20 cellular contexts compared by ENCODE assay signal in the genomic region with DNA sequence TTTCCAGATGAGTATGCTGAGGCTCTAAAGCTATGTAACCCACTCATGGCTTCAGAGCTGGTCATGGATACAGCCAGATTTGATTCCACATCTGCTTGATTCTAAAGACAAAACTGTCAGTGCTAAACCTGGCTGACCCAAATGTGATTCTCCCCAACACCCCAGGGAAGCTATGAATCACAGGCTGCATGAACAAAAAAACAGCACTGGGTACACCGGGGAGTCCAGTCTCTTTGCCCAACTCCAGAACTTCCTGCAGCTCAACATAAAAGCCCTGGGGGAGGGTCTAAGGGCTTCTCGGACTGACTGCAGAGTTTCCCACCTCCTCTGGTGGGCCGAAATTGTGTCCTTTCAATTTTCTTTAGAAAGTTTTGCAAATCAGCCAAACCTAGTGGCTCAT. TPM values are rescaled to one million over a fixed set of nuclear protein-coding genes. Genes with fewer than 3 reads are reported as not detected.
"Had no signal": no experiment of that assay in that cellular context is flagged by ENCODE, and none has a peak within 500 bp of the region (broad histone marks: within the 10 kb centered on the region; RNA-seq: fewer than 3 reads in every experiment).

No MANE protein-coding gene starts in this region.

- H3K9me3 ChIP-seq: ascending aorta, transverse colon, uterus had no signal

- H3K4me3 ChIP-seq: ascending aorta, transverse colon, uterus had no signal

- ATAC-seq: activated T-cell treated with anti-CD3 and anti-CD28 coated beads, Interleukin-2, amount 50 U/mL, for 72 hours; effector memory CD8-positive, alpha-beta T cell; left lobe of liver; stimulated activated naive CD8-positive, alpha-beta T cell treated with anti-CD3 and anti-CD28 coated beads, Interleukin-15, Interleukin-2, amounts not matched to agents 100 U/mL and 50 U/mL, for 24 hours had no signal

- H3K9me3 Mint-ChIP-seq: activated T-cell treated with anti-CD3 and anti-CD28 coated beads, Interleukin-2, amount 50 U/mL, for 72 hours; effector memory CD8-positive, alpha-beta T cell had no signal

- FAIRE-seq: keratinocyte had no signal

- H3K27ac ChIP-seq: epithelial cell of prostate, transverse colon, uterus, WERI-Rb-1 had no signal

- H3K36me3 ChIP-seq: WERI-Rb-1 had no signal

- H3K27me3 ChIP-seq: ascending aorta, transverse colon, uterus had no signal

- DNase-seq: activated CD4-positive, alpha-beta T cell treated with anti-CD3 and anti-CD28 coated beads, Interleukin-2, amount 50 U/mL, for 4 hours; activated effector memory CD4-positive, alpha-beta T cell treated with anti-CD3 and anti-CD28 coated beads, Interleukin-2, amount 50 U/mL, for 16 hours; activated naive CD4-positive, alpha-beta T cell treated with anti-CD3 and anti-CD28 coated beads, Interleukin-2, amount 50 U/mL, for 16 hours; activated T-cell treated with anti-CD3 and anti-CD28 coated beads, Interleukin-2, amount 50 U/mL, for 72 hours; effector memory CD8-positive, alpha-beta T cell; foreskin melanocyte; glutamatergic neuron; occipital lobe; posterior cingulate gyrus; retina; stimulated activated naive CD8-positive, alpha-beta T cell treated with anti-CD3 and anti-CD28 coated beads, Interleukin-15, Interleukin-2, amounts not matched to agents 100 U/mL and 50 U/mL, for 24 hours; T-helper 2 cell; transverse colon; uterus; WERI-Rb-1 had no signal

- H3K4me3 Mint-ChIP-seq: activated T-cell treated with anti-CD3 and anti-CD28 coated beads, Interleukin-2, amount 50 U/mL, for 72 hours; effector memory CD8-positive, alpha-beta T cell had no signal

- H3K4me1 ChIP-seq: uterus had no signal

- H3K27ac Mint-ChIP-seq: activated T-cell treated with anti-CD3 and anti-CD28 coated beads, Interleukin-2, amount 50 U/mL, for 72 hours; effector memory CD8-positive, alpha-beta T cell had no signal

RNA-seq across cellular contexts. Expression of a gene that starts 59.2 kb away (rescaled TPM):
- total RNA-seq: activated CD8-positive, alpha-beta memory T cell treated with anti-CD3 and anti-CD28 coated beads for 36 hours; activated T-cell treated with anti-CD3 and anti-CD28 coated beads, Interleukin-2, amount 50 U/mL, for 72 hours had no signal
